Comparison of ENCODE assay signal across 8 cellular contexts in genomic region chr16:85935957-85936760, GRCh38. TPM values are rescaled to one million over a fixed set of nuclear protein-coding genes. Genes with fewer than 3 reads are reported as not detected.
A peak's percentile ranks its signal among the peaks of the same experiment; 100 is the strongest.
DNase-seq lines count a peak whose midpoint lies in the region; ATAC-seq and TF ChIP-seq lines count a peak whose summit lies in the region.

No MANE protein-coding gene starts in this region.

- H3K9me3 Mint-ChIP-seq in activated T-helper 1 cell treated with anti-CD3 and anti-CD28 coated beads, Interleukin-12 subunit alpha, Interleukin-12 subunit beta, Interleukin-2, Interleukin-4 antibody, amounts not matched to agents 30 ng/mL and 10 ng/mL and 1 ng/mL, durations not matched to agents 14 hours and 24 hours and 36 hours, result no peaks in the 10 kb centered on the region
- H3K9me3 Mint-ChIP-seq in osteocyte (ENCODE audit: unreplicated experiment), result no peaks in the 10 kb centered on the region

- H3K36me3 Mint-ChIP-seq in activated T-helper 1 cell treated with anti-CD3 and anti-CD28 coated beads, Interleukin-12 subunit alpha, Interleukin-12 subunit beta, Interleukin-2, Interleukin-4 antibody, amounts not matched to agents 30 ng/mL and 10 ng/mL and 1 ng/mL, durations not matched to agents 14 hours and 24 hours and 36 hours (ENCODE audit: low read depth), result peaks cover 4% of the 10 kb centered on the region
- H3K36me3 Mint-ChIP-seq in osteocyte (ENCODE audit: unreplicated experiment), result no peaks in the 10 kb centered on the region

- peak; percentile 73 for ATAC-seq in HG02571 (IDR thresholded peaks at IDR 0.05; ENCODE audit: unreplicated experiment)

- peak; percentile 91 for DNase-seq in GM12865 (ENCODE audit: low read depth)
- peak; percentile 62 to 82 for DNase-seq in NOMO-1 (lab: John Stamatoyannopoulos, UW; ENCODE audit: unreplicated experiment in 2 of 2)
- peak; percentile 62 for DNase-seq in activated T-helper 1 cell treated with anti-CD3 and anti-CD28 coated beads, Interleukin-12 subunit alpha, Interleukin-12 subunit beta, Interleukin-2, Interleukin-4 antibody, amounts not matched to agents 30 ng/mL and 10 ng/mL and 1 ng/mL, durations not matched to agents 14 hours and 24 hours and 36 hours (ENCODE audit: low spot score)
- DNase-seq in stimulated activated CD4-positive, alpha-beta T cell treated with anti-CD3 and anti-CD28 coated beads, Interleukin-2, amount 100 ng/mL, for 4 hours (ENCODE audit: low read depth), result peak; percentile 74
- DNase-seq in osteocyte (ENCODE audit: extremely low spot score, unreplicated experiment), result no peak
- DNase-seq in NCI-H446 (lab: John Stamatoyannopoulos, UW), result no peak
- DNase-seq in DMS53 treated with DMSO at 0.1 percent for 48 hours (lab: John Stamatoyannopoulos, UW; ENCODE audit: unreplicated experiment), result no peak

- H3K27me3 Mint-ChIP-seq in activated T-helper 1 cell treated with anti-CD3 and anti-CD28 coated beads, Interleukin-12 subunit alpha, Interleukin-12 subunit beta, Interleukin-2, Interleukin-4 antibody, amounts not matched to agents 30 ng/mL and 10 ng/mL and 1 ng/mL, durations not matched to agents 14 hours and 24 hours and 36 hours (ENCODE audit: insufficient read depth), result peaks cover 3% of the 10 kb centered on the region
- H3K27me3 Mint-ChIP-seq in osteocyte (ENCODE audit: unreplicated experiment), result peaks cover 22% of the 10 kb centered on the region

- H3K27ac Mint-ChIP-seq in activated T-helper 1 cell treated with anti-CD3 and anti-CD28 coated beads, Interleukin-12 subunit alpha, Interleukin-12 subunit beta, Interleukin-2, Interleukin-4 antibody, amounts not matched to agents 30 ng/mL and 10 ng/mL and 1 ng/mL, durations not matched to agents 14 hours and 24 hours and 36 hours, result peak overlapping the region; percentile 90
- H3K27ac Mint-ChIP-seq in osteocyte (ENCODE audit: unreplicated experiment), result no peak overlapping the region

- H3K4me3 Mint-ChIP-seq in activated T-helper 1 cell treated with anti-CD3 and anti-CD28 coated beads, Interleukin-12 subunit alpha, Interleukin-12 subunit beta, Interleukin-2, Interleukin-4 antibody, amounts not matched to agents 30 ng/mL and 10 ng/mL and 1 ng/mL, durations not matched to agents 14 hours and 24 hours and 36 hours, result peak overlapping the region; percentile 8
- H3K4me3 Mint-ChIP-seq in osteocyte (ENCODE audit: unreplicated experiment), result no peak overlapping the region

- intact Hi-C loops in activated T-helper 1 cell treated with anti-CD3 and anti-CD28 coated beads, Interleukin-12 subunit alpha, Interleukin-12 subunit beta, Interleukin-2, Interleukin-4 antibody, amounts not matched to agents 30 ng/mL and 10 ng/mL and 1 ng/mL, durations not matched to agents 14 hours and 24 hours and 36 hours (cut with micrococcal nuclease), result loop anchor here (1.0 to 5.0 kb wide), 13 partner anchors 11 to 879 kb away; partner anchors contain the start of gene GSE1

- H3K4me1 Mint-ChIP-seq in activated T-helper 1 cell treated with anti-CD3 and anti-CD28 coated beads, Interleukin-12 subunit alpha, Interleukin-12 subunit beta, Interleukin-2, Interleukin-4 antibody, amounts not matched to agents 30 ng/mL and 10 ng/mL and 1 ng/mL, durations not matched to agents 14 hours and 24 hours and 36 hours (ENCODE audit: low read depth), result peaks cover 55% of the 10 kb centered on the region
- H3K4me1 Mint-ChIP-seq in osteocyte (ENCODE audit: unreplicated experiment), result no peaks in the 10 kb centered on the region

- H3K4me3 ChIP-seq in GM12865 (ENCODE audit: low read depth, low read length), result peak overlapping the region; percentile 48

- TF ChIP-seq CTCF in GM12865 (IDR thresholded peaks at IDR 0.05; ENCODE audit: insufficient read depth, low read depth, low read length, missing control alignments) (no peak), osteocyte (IDR thresholded peaks at IDR 0.05) (no peak)

RNA-seq across cellular contexts. Expression of gene IRF8, which starts 37.2 kb away (rescaled TPM):
- 158 and 166 TPM in 2 replicates for total RNA-seq in activated T-helper 1 cell treated with anti-CD3 and anti-CD28 coated beads, Interleukin-12 subunit alpha, Interleukin-12 subunit beta, Interleukin-2, Interleukin-4 antibody, amounts not matched to agents 30 ng/mL and 10 ng/mL and 1 ng/mL, durations not matched to agents 14 hours and 24 hours and 36 hours
- total RNA-seq in osteocyte, result not detected in 2 replicates

Comparison
In these comparisons a context has a peak if more than half of its experiments do, and no peak if none do; other contexts are left out.
1. DNase-seq: peak in GM12865 (single experiment), NOMO-1 (2 of 2), activated T-helper 1 cell treated with anti-CD3 and anti-CD28 coated beads, Interleukin-12 subunit alpha, Interleukin-12 subunit beta, Interleukin-2, Interleukin-4 antibody, amounts not matched to agents 30 ng/mL and 10 ng/mL and 1 ng/mL, durations not matched to agents 14 hours and 24 hours and 36 hours (single experiment) and stimulated activated CD4-positive, alpha-beta T cell treated with anti-CD3 and anti-CD28 coated beads, Interleukin-2, amount 100 ng/mL, for 4 hours (single experiment); none in osteocyte (single experiment), NCI-H446 (0 of 2) and DMS53 treated with DMSO at 0.1 percent for 48 hours (single experiment).
2. RNA of gene IRF8, which starts 37.2 kb away (total RNA-seq): 158 to 166 TPM in activated T-helper 1 cell treated with anti-CD3 and anti-CD28 coated beads, Interleukin-12 subunit alpha, Interleukin-12 subunit beta, Interleukin-2, Interleukin-4 antibody, amounts not matched to agents 30 ng/mL and 10 ng/mL and 1 ng/mL, durations not matched to agents 14 hours and 24 hours and 36 hours; not detected in osteocyte; every median in the first group is over 100 times any median in the second.